24 cellular contexts compared by ENCODE assay signal in genomic region chr1:88145752-88146151, GRCh38.
DNase-seq lines count a peak whose midpoint lies in the region; ATAC-seq and TF ChIP-seq lines count a peak whose summit lies in the region.
"Had no signal": no experiment of that assay in that cellular context is flagged by ENCODE, and none has a peak within 500 bp of the region (broad histone marks: within the 10 kb centered on the region; RNA-seq: fewer than 3 reads in every experiment).

No MANE protein-coding gene starts in this region.

- ATAC-seq in HG02623 (IDR thresholded peaks at IDR 0.05; ENCODE audit: unreplicated experiment) (no peak), HG03039 (IDR thresholded peaks at IDR 0.05; ENCODE audit: unreplicated experiment) (no peak)
- ATAC-seq: Right ventricle myocardium inferior, T-cell had no signal

- H3K27me3 Mint-ChIP-seq in Calu3 (ENCODE audit: unreplicated experiment) = no peaks in the 10 kb centered on the region

- no peaks in the 10 kb centered on the region for H3K9me3 ChIP-seq in HEK293 (ENCODE audit: control insufficient read depth, insufficient read depth, low read depth, low read length)
- H3K9me3 ChIP-seq: SJCRH30 had no signal

- H3K4me1 Mint-ChIP-seq in Calu3 (ENCODE audit: low read depth, unreplicated experiment) = peaks cover 42% of the 10 kb centered on the region

- DNase-seq in Calu3 (no peak), fibroblast of gingiva (ENCODE audit: low read depth) (peak; percentile 1), renal cortical epithelial cell (ENCODE audit: low read depth) (peak; percentile 92), UCSD-AML1 (lab: John Stamatoyannopoulos, UW; ENCODE audit: unreplicated experiment) (no peak)
- DNase-seq: C1 segment of cervical spinal cord; CD8-positive, alpha-beta memory T cell; GM23248; H9; KBM-7; MV-4-11; NCI-H1105 treated with DMSO at 0.1 percent for 48 hours; NCI-H146; NCI-H1930; NCI-H446 treated with DMSO at 0.1 percent for 48 hours; NCI-H526; NCI-H82; NK-92 treated with Interleukin-12 subunit alpha and Interleukin-12 subunit beta, amount 100 ng/mL, for 24 hours; PC-9; SJCRH30; T-cell had no signal

- TF ChIP-seq CTCF in Calu3 (IDR thresholded peaks at IDR 0.05; ENCODE audit: unreplicated experiment) (no peak), HEK293 (tag by site-specific recombination; IDR thresholded peaks at IDR 0.05) (no peak)

- peak overlapping the region; percentile 14 for H3K27ac Mint-ChIP-seq in Calu3 (ENCODE audit: unreplicated experiment)
- H3K27ac Mint-ChIP-seq: CD8-positive, alpha-beta memory T cell; H9; T-cell had no signal

- H3K9me3 Mint-ChIP-seq in Calu3 (ENCODE audit: low read depth, unreplicated experiment) = peaks cover 6% of the 10 kb centered on the region
- H3K9me3 Mint-ChIP-seq: H9 had no signal

- no TSS peak for BruUV-seq in Calu3 (replicated peaks; lab: Mats Ljungman, UMichigan)

- no peak overlapping the region for H3K27ac ChIP-seq in HEK293 (ENCODE audit: extremely low read depth, low read depth, low read length)
- H3K27ac ChIP-seq: GM23248, PC-9, SJCRH30 had no signal

- H3K4me3 Mint-ChIP-seq in Calu3 (ENCODE audit: low read depth, unreplicated experiment) = no peak overlapping the region
- H3K4me3 Mint-ChIP-seq: CD8-positive, alpha-beta memory T cell; H9; T-cell had no signal

- H3K36me3 Mint-ChIP-seq in Calu3 (ENCODE audit: insufficient read depth, unreplicated experiment) = no peaks in the 10 kb centered on the region
- H3K36me3 Mint-ChIP-seq: CD8-positive, alpha-beta memory T cell; T-cell had no signal

- H3K36me3 ChIP-seq in HEK293 (ENCODE audit: control insufficient read depth in 2 of 2, insufficient read depth in 1 of 2, low read length in 2 of 2) = no peaks in the 10 kb centered on the region
- H3K36me3 ChIP-seq: SJCRH30 had no signal

- intact Hi-C loops in Calu3 (cut with micrococcal nuclease; ENCODE audit: unreplicated experiment) = no loop called here

- no peak overlapping the region for H3K4me3 ChIP-seq in HEK293 (ENCODE audit: low read depth, low read length)
- H3K4me3 ChIP-seq: GM23248, PC-9, SJCRH30 had no signal

- POLR2A ChIA-PET in HEK293 (lab: Yijun Ruan, JAX) = no interaction called here

- CTCF ChIA-PET in Calu3 (lab: Charles Lee) (interaction anchor here (0.7 to 1.4 kb wide), 3 partner anchors 28 to 35 kb away, joined by 3 read pairs; no protein-coding TSS in a partner anchor), HEK293 (lab: Yijun Ruan, JAX) (interaction anchor here (0.7 to 0.9 kb wide), 2 partner anchors 10 to 929 kb away, joined by 3 to 6 read pairs; no protein-coding TSS in a partner anchor)

- peaks cover 9% of the 10 kb centered on the region for H3K4me1 ChIP-seq in HEK293 (ENCODE audit: control insufficient read depth, insufficient read depth, low read length)
- H3K4me1 ChIP-seq: SJCRH30 had no signal

TF ChIP-seq in HEK293, 187 proteins besides CTCF, POLR2A, EP300 and RAD21 (continues in another document):
- peak; percentile 80 for TF ChIP-seq ZXDB (tag by site-specific recombination; IDR thresholded peaks at IDR 0.05)
- TF ChIP-seq ZNF843 (tag by site-specific recombination; IDR thresholded peaks at IDR 0.05) = peak; percentile 94
- TF ChIP-seq, protein P1, sequence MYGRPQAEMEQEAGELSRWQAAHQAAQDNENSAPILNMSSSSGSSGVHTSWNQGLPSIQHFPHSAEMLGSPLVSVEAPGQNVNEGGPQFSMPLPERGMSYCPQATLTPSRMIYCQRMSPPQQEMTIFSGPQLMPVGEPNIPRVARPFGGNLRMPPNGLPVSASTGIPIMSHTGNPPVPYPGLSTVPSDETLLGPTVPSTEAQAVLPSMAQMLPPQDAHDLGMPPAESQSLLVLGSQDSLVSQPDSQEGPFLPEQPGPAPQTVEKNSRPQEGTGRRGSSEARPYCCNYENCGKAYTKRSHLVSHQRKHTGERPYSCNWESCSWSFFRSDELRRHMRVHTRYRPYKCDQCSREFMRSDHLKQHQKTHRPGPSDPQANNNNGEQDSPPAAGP (tag by site-specific recombination; IDR thresholded peaks at IDR 0.05) = peak; percentile 82
- peak; percentile 61; the same call in 1 of the 2 replicates for TF ChIP-seq ZNF2 (tag by site-specific recombination; IDR thresholded peaks at IDR 0.05)
- peak; percentile 95 for TF ChIP-seq OVOL3 (tag by site-specific recombination; IDR thresholded peaks at IDR 0.05)
- 0 out of 2 replicates have a peak, but pooled peaks have one; percentile 23 for TF ChIP-seq SCRT1 (tag by site-specific recombination; IDR thresholded peaks at IDR 0.05; ENCODE audit: borderline replicate concordance)
- TF ChIP-seq ZNF555 (tag by site-specific recombination; conservative IDR thresholded peaks at IDR 0.05) = no peak
- TF ChIP-seq WT1 (tag by site-specific recombination; IDR thresholded peaks at IDR 0.05) = peak; percentile 98
- TF ChIP-seq, protein P2, sequence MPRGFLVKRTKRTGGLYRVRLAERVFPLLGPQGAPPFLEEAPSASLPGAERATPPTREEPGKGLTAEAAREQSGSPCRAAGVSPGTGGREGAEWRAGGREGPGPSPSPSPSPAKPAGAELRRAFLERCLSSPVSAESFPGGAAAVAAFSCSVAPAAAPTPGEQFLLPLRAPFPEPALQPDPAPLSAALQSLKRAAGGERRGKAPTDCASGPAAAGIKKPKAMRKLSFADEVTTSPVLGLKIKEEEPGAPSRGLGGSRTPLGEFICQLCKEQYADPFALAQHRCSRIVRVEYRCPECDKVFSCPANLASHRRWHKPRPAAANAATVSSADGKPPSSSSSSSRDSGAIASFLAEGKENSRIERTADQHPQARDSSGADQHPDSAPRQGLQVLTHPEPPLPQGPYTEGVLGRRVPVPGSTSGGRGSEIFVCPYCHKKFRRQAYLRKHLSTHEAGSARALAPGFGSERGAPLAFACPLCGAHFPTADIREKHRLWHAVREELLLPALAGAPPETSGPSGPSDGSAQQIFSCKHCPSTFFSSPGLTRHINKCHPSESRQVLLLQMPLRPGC (tag by site-specific recombination; IDR thresholded peaks at IDR 0.05) = peak; percentile 83
- TF ChIP-seq, protein P3, sequence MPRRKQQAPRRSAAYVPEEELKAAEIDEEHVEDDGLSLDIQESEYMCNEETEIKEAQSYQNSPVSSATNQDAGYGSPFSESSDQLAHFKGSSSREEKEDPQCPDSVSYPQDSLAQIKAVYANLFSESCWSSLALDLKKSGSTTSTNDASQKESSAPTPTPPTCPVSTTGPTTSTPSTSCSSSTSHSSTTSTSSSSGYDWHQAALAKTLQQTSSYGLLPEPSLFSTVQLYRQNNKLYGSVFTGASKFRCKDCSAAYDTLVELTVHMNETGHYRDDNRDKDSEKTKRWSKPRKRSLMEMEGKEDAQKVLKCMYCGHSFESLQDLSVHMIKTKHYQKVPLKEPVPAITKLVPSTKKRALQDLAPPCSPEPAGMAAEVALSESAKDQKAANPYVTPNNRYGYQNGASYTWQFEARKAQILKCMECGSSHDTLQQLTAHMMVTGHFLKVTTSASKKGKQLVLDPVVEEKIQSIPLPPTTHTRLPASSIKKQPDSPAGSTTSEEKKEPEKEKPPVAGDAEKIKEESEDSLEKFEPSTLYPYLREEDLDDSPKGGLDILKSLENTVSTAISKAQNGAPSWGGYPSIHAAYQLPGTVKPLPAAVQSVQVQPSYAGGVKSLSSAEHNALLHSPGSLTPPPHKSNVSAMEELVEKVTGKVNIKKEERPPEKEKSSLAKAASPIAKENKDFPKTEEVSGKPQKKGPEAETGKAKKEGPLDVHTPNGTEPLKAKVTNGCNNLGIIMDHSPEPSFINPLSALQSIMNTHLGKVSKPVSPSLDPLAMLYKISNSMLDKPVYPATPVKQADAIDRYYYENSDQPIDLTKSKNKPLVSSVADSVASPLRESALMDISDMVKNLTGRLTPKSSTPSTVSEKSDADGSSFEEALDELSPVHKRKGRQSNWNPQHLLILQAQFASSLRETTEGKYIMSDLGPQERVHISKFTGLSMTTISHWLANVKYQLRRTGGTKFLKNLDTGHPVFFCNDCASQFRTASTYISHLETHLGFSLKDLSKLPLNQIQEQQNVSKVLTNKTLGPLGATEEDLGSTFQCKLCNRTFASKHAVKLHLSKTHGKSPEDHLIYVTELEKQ (tag by site-specific recombination; IDR thresholded peaks at IDR 0.05; ENCODE audit: borderline replicate concordance) = peak; percentile 56; the same call in 1 of the 2 replicates
- TF ChIP-seq ZNF24 (tag by site-specific recombination; IDR thresholded peaks at IDR 0.05) = no peak
- peak; percentile 67 for TF ChIP-seq KLF1 (tag by site-specific recombination; IDR thresholded peaks at IDR 0.05)
- TF ChIP-seq ZNF629 (tag by site-specific recombination; IDR thresholded peaks at IDR 0.05) = peak; percentile 49
- no peak for TF ChIP-seq ZNF174 (tag by site-specific recombination; IDR thresholded peaks at IDR 0.05)
- TF ChIP-seq ZNF501 (tag by site-specific recombination; IDR thresholded peaks at IDR 0.05) = no peak
- no peak for TF ChIP-seq ZNF623 (tag by site-specific recombination; IDR thresholded peaks at IDR 0.05)
- peak; percentile 86 for TF ChIP-seq OSR2 (tag by site-specific recombination; IDR thresholded peaks at IDR 0.05)
- peak; percentile 89; the same call in 1 of the 2 replicates for TF ChIP-seq MZF1 (tag by site-specific recombination; IDR thresholded peaks at IDR 0.05; ENCODE audit: borderline replicate concordance)
- no peak for TF ChIP-seq ZNF138 (tag by site-specific recombination; IDR thresholded peaks at IDR 0.05; ENCODE audit: borderline replicate concordance)
- peak; percentile 72; the same call in 1 of the 2 replicates for TF ChIP-seq TRIM28 (IDR thresholded peaks at IDR 0.05; ENCODE audit: borderline replicate concordance, low read length)
- TF ChIP-seq ZNF610 (tag by site-specific recombination; IDR thresholded peaks at IDR 0.05; ENCODE audit: borderline replicate concordance) = 0 out of 2 replicates have a peak, but pooled peaks have one; percentile 37
- TF ChIP-seq BCL11A (tag by site-specific recombination; IDR thresholded peaks at IDR 0.05; ENCODE audit: low read depth) = peak; percentile 79; the same call in 1 of the 2 replicates
- TF ChIP-seq ZFP37 (tag by site-specific recombination; IDR thresholded peaks at IDR 0.05) = no peak
- no peak for TF ChIP-seq ZNF600 (tag by site-specific recombination; IDR thresholded peaks at IDR 0.05)
- peak; percentile 99 for TF ChIP-seq FEZF1 (tag by site-specific recombination; IDR thresholded peaks at IDR 0.05)
- TF ChIP-seq ZNF561 (tag by site-specific recombination; IDR thresholded peaks at IDR 0.05; ENCODE audit: borderline replicate concordance) = peak; percentile 89; the same call in 1 of the 2 replicates

Comparison
In these comparisons a context has a peak if more than half of its experiments do, and no peak if none do; other contexts are left out.
1. DNase-seq: peak in fibroblast of gingiva (single experiment) and renal cortical epithelial cell (single experiment); none in Calu3 (single experiment) and UCSD-AML1 (single experiment).